ENCODE assay signal across 2 cellular contexts in genomic region chr5:178445534-178445933, GRCh38.
TF ChIP-seq lines count a peak whose summit lies in the region.

No MANE protein-coding gene starts in this region.

TF ChIP-seq in HEK293, 187 proteins besides CTCF, POLR2A, EP300 and RAD21:
- TF ChIP-seq ATF2 (tag by site-specific recombination; IDR thresholded peaks at IDR 0.05; ENCODE audit: low read depth) (peak; percentile 24; the same call in 1 of the 2 replicates), ZNF510 (tag by site-specific recombination; IDR thresholded peaks at IDR 0.05; ENCODE audit: insufficient replicate concordance) (no peak), MZF1 (tag by site-specific recombination; IDR thresholded peaks at IDR 0.05; ENCODE audit: borderline replicate concordance) (no peak)

TF ChIP-seq in K562, 482 proteins besides CTCF, POLR2A, EP300 and RAD21 (continued from another document):
- TF ChIP-seq E2F8 (IDR thresholded peaks at IDR 0.05; ENCODE audit: low read depth, partially characterized antibody): no peak
- TF ChIP-seq ATF3 (IDR thresholded peaks at IDR 0.05): 0 out of 2 replicates have a peak, but pooled peaks have one; percentile 28
- no peak for TF ChIP-seq ATF3 (CRISPR knock-in tag; conservative IDR thresholded peaks at IDR 0.05)
- no peak for TF ChIP-seq MEF2A (IDR thresholded peaks at IDR 0.05; ENCODE audit: control insufficient read depth, low read depth, low read length)
- peak; percentile 98 for TF ChIP-seq ZNF583 (CRISPR knock-in tag; IDR thresholded peaks at IDR 0.05)
- no peak for TF ChIP-seq HNRNPK (IDR thresholded peaks at IDR 0.05; ENCODE audit: low read depth, low read length, poor library complexity, severe bottlenecking)
- no peak for TF ChIP-seq GATAD2A (IDR thresholded peaks at IDR 0.05)
- TF ChIP-seq GTF2F1 (IDR thresholded peaks at IDR 0.05; ENCODE audit: low read depth, low read length): no peak
- no peak for TF ChIP-seq BRCA1 (IDR thresholded peaks at IDR 0.05)
- no peak for TF ChIP-seq BRCA1 (CRISPR knock-in tag; IDR thresholded peaks at IDR 0.05)
- TF ChIP-seq ZNF717 (CRISPR knock-in tag; IDR thresholded peaks at IDR 0.05): no peak
- TF ChIP-seq NUFIP1 (IDR thresholded peaks at IDR 0.05; ENCODE audit: partially characterized antibody): no peak
- TF ChIP-seq, protein P1, sequence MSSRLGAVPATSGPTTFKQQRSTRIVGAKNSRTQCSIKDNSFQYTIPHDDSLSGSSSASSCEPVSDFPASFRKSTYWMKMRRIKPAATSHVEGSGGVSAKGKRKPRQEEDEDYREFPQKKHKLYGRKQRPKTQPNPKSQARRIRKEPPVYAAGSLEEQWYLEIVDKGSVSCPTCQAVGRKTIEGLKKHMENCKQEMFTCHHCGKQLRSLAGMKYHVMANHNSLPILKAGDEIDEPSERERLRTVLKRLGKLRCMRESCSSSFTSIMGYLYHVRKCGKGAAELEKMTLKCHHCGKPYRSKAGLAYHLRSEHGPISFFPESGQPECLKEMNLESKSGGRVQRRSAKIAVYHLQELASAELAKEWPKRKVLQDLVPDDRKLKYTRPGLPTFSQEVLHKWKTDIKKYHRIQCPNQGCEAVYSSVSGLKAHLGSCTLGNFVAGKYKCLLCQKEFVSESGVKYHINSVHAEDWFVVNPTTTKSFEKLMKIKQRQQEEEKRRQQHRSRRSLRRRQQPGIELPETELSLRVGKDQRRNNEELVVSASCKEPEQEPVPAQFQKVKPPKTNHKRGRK (tag; IDR thresholded peaks at IDR 0.05): 0 out of 2 replicates have a peak, but pooled peaks have one; percentile 6
- TF ChIP-seq PTBP1 (IDR thresholded peaks at IDR 0.05; ENCODE audit: low read depth, low read length): no peak
- TF ChIP-seq, protein P2, sequence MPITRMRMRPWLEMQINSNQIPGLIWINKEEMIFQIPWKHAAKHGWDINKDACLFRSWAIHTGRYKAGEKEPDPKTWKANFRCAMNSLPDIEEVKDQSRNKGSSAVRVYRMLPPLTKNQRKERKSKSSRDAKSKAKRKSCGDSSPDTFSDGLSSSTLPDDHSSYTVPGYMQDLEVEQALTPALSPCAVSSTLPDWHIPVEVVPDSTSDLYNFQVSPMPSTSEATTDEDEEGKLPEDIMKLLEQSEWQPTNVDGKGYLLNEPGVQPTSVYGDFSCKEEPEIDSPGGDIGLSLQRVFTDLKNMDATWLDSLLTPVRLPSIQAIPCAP (CRISPR knock-in tag; IDR thresholded peaks at IDR 0.05; ENCODE audit: borderline replicate concordance): no peak
- no peak for TF ChIP-seq COPS2 (conservative IDR thresholded peaks at IDR 0.05)
- TF ChIP-seq POLR2G (IDR thresholded peaks at IDR 0.05; ENCODE audit: low read depth, low read length): no peak
- no peak for TF ChIP-seq SPI1 (IDR thresholded peaks at IDR 0.05; ENCODE audit: borderline replicate concordance, low read depth, low read length)
- TF ChIP-seq KAT8 (IDR thresholded peaks at IDR 0.05; ENCODE audit: low read depth): no peak
- no peak for TF ChIP-seq THRA (IDR thresholded peaks at IDR 0.05)
- peak; percentile 13; the same call in 1 of the 2 replicates for TF ChIP-seq ATF7 (IDR thresholded peaks at IDR 0.05)
- TF ChIP-seq ATF4 (CRISPR knock-in tag; IDR thresholded peaks at IDR 0.05): no peak
- no peak for TF ChIP-seq DLX4 (CRISPR knock-in tag; IDR thresholded peaks at IDR 0.05)
- no peak for TF ChIP-seq NBN (IDR thresholded peaks at IDR 0.05; ENCODE audit: low read depth)
- no peak for TF ChIP-seq CHAMP1 (IDR thresholded peaks at IDR 0.05)
